Comparison of ENCODE assay signal across 11 cellular contexts in the genomic region with DNA sequence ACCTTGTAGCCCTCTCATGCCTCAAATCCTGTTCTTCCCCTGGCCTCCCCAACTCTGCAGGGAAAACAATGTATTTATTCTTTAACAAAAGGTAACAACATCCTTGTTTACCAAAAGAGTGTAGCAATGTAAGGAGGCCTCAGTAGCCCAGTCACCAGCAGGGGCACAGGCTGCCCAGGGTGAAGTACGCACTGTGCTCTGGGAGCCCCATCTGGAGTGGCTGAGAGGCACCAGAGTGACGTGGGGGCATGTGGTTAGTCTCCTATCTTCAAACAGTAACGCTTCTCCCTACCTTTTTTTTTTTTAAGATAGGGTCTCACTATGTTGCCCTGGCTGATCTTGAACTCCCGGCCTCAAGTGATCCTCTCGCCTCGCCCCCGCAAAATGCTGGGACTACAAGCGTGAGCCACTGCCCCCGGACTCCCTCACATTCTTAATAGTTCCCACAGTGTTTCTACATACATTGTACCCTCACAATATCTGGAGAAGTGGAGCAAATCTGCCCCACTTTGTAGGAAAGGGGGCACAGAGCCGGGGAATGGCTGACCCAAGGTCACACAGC. TPM values are rescaled to one million over a fixed set of nuclear protein-coding genes. Genes with fewer than 3 reads are reported as not detected.
A peak's percentile ranks its signal among the peaks of the same experiment; 100 is the strongest.
DNase-seq lines count a peak whose midpoint lies in the region; ATAC-seq and TF ChIP-seq lines count a peak whose summit lies in the region.
"Had no signal": no experiment of that assay in that cellular context is flagged by ENCODE, and none has a peak within 500 bp of the region (broad histone marks: within the 10 kb centered on the region; RNA-seq: fewer than 3 reads in every experiment).

No MANE protein-coding gene starts in this region.

- no peak overlapping the region for H3K4me3 Mint-ChIP-seq in activated CD4-positive, alpha-beta memory T cell treated with anti-CD3 and anti-CD28 coated beads for 36 hours
- no peak overlapping the region for H3K4me3 Mint-ChIP-seq in activated CD4-positive, alpha-beta memory T cell treated with anti-CD3 and anti-CD28 coated beads, Interleukin-2, amount 10 ng/mL, durations not matched to agents 7 days and 5 days

- intact Hi-C loops in activated CD4-positive, alpha-beta memory T cell treated with anti-CD3 and anti-CD28 coated beads for 36 hours (cut with micrococcal nuclease): no loop called here
- intact Hi-C loops in adrenal gland (cut with DNase I) (loop anchor here in 1 of 2 donors (5.0 kb wide), 1 partner anchor 84 kb away; no protein-coding TSS in a partner anchor), lower lobe of right lung (cut with DNase I) (no loop called here), testis (cut with DNase I; ENCODE audit: low total_unique reads) (no loop called here)

- CTCF ChIA-PET in activated CD4-positive, alpha-beta memory T cell treated with anti-CD3 and anti-CD28 coated beads for 36 hours (lab: Charles Lee): interaction anchor here (4.7 kb wide), 1 partner anchor 72 kb away, joined by 41 read pairs; no protein-coding TSS in a partner anchor
- CTCF ChIA-PET in activated CD4-positive, alpha-beta memory T cell treated with anti-CD3 and anti-CD28 coated beads, Interleukin-2, amount 10 ng/mL, durations not matched to agents 7 days and 5 days (lab: Charles Lee): interaction anchor here (0.6 to 2.7 kb wide), 2 partner anchors 49 to 71 kb away, joined by 3 to 10 read pairs; no protein-coding TSS in a partner anchor

- H3K9me3 ChIP-seq in adrenal gland (replicated peaks in 1 of 3) (no peaks in the 10 kb centered on the region), lower lobe of right lung (no peaks in the 10 kb centered on the region), testis (no peaks in the 10 kb centered on the region), HAP-1 (no peaks in the 10 kb centered on the region)

- POLR2A ChIA-PET in activated CD4-positive, alpha-beta memory T cell treated with anti-CD3 and anti-CD28 coated beads for 36 hours (lab: Charles Lee): interaction anchor here (4.9 kb wide), 1 partner anchor 48 kb away, joined by 50 read pairs; no protein-coding TSS in a partner anchor
- POLR2A ChIA-PET in activated CD4-positive, alpha-beta memory T cell treated with anti-CD3 and anti-CD28 coated beads, Interleukin-2, amount 10 ng/mL, durations not matched to agents 7 days and 5 days (lab: Charles Lee): no interaction called here

- DNase-seq in activated CD4-positive, alpha-beta memory T cell treated with anti-CD3 and anti-CD28 coated beads for 36 hours: no peak
- DNase-seq in activated CD4-positive, alpha-beta memory T cell treated with anti-CD3 and anti-CD28 coated beads, Interleukin-2, amount 10 ng/mL, durations not matched to agents 7 days and 5 days: no peak
- DNase-seq in adrenal gland: peak in 6 of 7 donors; percentile 17 to 80 (median 36)
- no peak for DNase-seq in lower lobe of right lung
- no peak for DNase-seq in testis
- DNase-seq in HAP-1 (ENCODE audit: low spot score in 2 of 2): no peak
- DNase-seq: naive B cell, SHP77 had no signal

- no peaks in the 10 kb centered on the region for H3K9me3 Mint-ChIP-seq in activated CD4-positive, alpha-beta memory T cell treated with anti-CD3 and anti-CD28 coated beads for 36 hours
- H3K9me3 Mint-ChIP-seq in activated CD4-positive, alpha-beta memory T cell treated with anti-CD3 and anti-CD28 coated beads, Interleukin-2, amount 10 ng/mL, durations not matched to agents 7 days and 5 days: no peaks in the 10 kb centered on the region
- H3K9me3 Mint-ChIP-seq: naive B cell had no signal

- peaks cover 29% of the 10 kb centered on the region for H3K36me3 Mint-ChIP-seq in activated CD4-positive, alpha-beta memory T cell treated with anti-CD3 and anti-CD28 coated beads for 36 hours
- H3K36me3 Mint-ChIP-seq in activated CD4-positive, alpha-beta memory T cell treated with anti-CD3 and anti-CD28 coated beads, Interleukin-2, amount 10 ng/mL, durations not matched to agents 7 days and 5 days (ENCODE audit: low read depth): peaks cover 27% of the 10 kb centered on the region
- H3K36me3 Mint-ChIP-seq: naive B cell had no signal

- TF ChIP-seq CTCF in adrenal gland (IDR thresholded peaks at IDR 0.05): peak in 1 of 6 experiments; percentile 8
- TF ChIP-seq CTCF in lower lobe of right lung (IDR thresholded peaks at IDR 0.05): no peak
- no peak for TF ChIP-seq CTCF in testis (IDR thresholded peaks at IDR 0.05)

- no peak for ATAC-seq in lower lobe of right lung
- no peak for ATAC-seq in GM18519 (IDR thresholded peaks at IDR 0.05; ENCODE audit: low FRiP score, unreplicated experiment)
- no peak for ATAC-seq in GM21528 (IDR thresholded peaks at IDR 0.05; ENCODE audit: low FRiP score, unreplicated experiment)
- ATAC-seq: activated CD4-positive, CD25-positive, alpha-beta regulatory T cell treated with anti-CD3 and anti-CD28 coated beads, Interleukin-2, amount 50 U/mL, for 24 hours had no signal

- H3K4me1 ChIP-seq in adrenal gland (replicated peaks in 1 of 2): peaks cover 72 to 74% of the 10 kb centered on the region in 2 donors
- peaks cover 80% of the 10 kb centered on the region for H3K4me1 ChIP-seq in lower lobe of right lung
- H3K4me1 ChIP-seq in testis: peaks cover 75% of the 10 kb centered on the region
- H3K4me1 ChIP-seq in HAP-1: peaks cover 6% of the 10 kb centered on the region

- H3K27ac ChIP-seq in adrenal gland (peak overlapping the region; percentile 76 to 96 (median 94)), lower lobe of right lung (peak overlapping the region; percentile 58), testis (peak overlapping the region; percentile 91 to 93)

- WGBS in adrenal gland, 4 donors: 66 to 71% (median 68%) methylated on average over 10 of the region's 10 CpGs
- WGBS in testis, 2 donors: 50 to 66% methylated on average over 8 to 10 of the region's 10 CpGs

- TF ChIP-seq POLR2A in adrenal gland (IDR thresholded peaks at IDR 0.05) (no peak), testis (IDR thresholded peaks at IDR 0.05) (no peak)

- in situ Hi-C loops in HAP-1 (cut with MboI; ENCODE audit: low sequenced_read_pairs): no loop called here

- no peaks in the 10 kb centered on the region for H3K27me3 Mint-ChIP-seq in activated CD4-positive, alpha-beta memory T cell treated with anti-CD3 and anti-CD28 coated beads for 36 hours
- no peaks in the 10 kb centered on the region for H3K27me3 Mint-ChIP-seq in activated CD4-positive, alpha-beta memory T cell treated with anti-CD3 and anti-CD28 coated beads, Interleukin-2, amount 10 ng/mL, durations not matched to agents 7 days and 5 days
- H3K27me3 Mint-ChIP-seq: naive B cell had no signal

- H3K27me3 ChIP-seq in adrenal gland (no peaks in the 10 kb centered on the region), lower lobe of right lung (ENCODE audit: low read depth) (no peaks in the 10 kb centered on the region), testis (no peaks in the 10 kb centered on the region), HAP-1 (ENCODE audit: low read depth) (no peaks in the 10 kb centered on the region)

- H3K36me3 ChIP-seq in adrenal gland (replicated peaks in 1 of 2) (no peaks in the 10 kb centered on the region), lower lobe of right lung (no peaks in the 10 kb centered on the region), testis (ENCODE audit: low read depth, missing control alignments) (no peaks in the 10 kb centered on the region), HAP-1 (replicated peaks) (no peaks in the 10 kb centered on the region)

- H3K27ac Mint-ChIP-seq in activated CD4-positive, alpha-beta memory T cell treated with anti-CD3 and anti-CD28 coated beads for 36 hours: peak overlapping the region; percentile 24
- no peak overlapping the region for H3K27ac Mint-ChIP-seq in activated CD4-positive, alpha-beta memory T cell treated with anti-CD3 and anti-CD28 coated beads, Interleukin-2, amount 10 ng/mL, durations not matched to agents 7 days and 5 days

- H3K4me3 ChIP-seq in adrenal gland (no peak overlapping the region), lower lobe of right lung (peak overlapping the region; percentile 33), testis (no peak overlapping the region), HAP-1 (no peak overlapping the region)

- peaks cover 72% of the 10 kb centered on the region for H3K4me1 Mint-ChIP-seq in activated CD4-positive, alpha-beta memory T cell treated with anti-CD3 and anti-CD28 coated beads for 36 hours (ENCODE audit: low read depth)
- H3K4me1 Mint-ChIP-seq in activated CD4-positive, alpha-beta memory T cell treated with anti-CD3 and anti-CD28 coated beads, Interleukin-2, amount 10 ng/mL, durations not matched to agents 7 days and 5 days: peaks cover 74% of the 10 kb centered on the region

RNA-seq across cellular contexts. Expression of a gene that starts 51.3 kb away (rescaled TPM):
- 100 to 1,000 TPM; 137 to 144 TPM for total RNA-seq in activated CD4-positive, alpha-beta memory T cell treated with anti-CD3 and anti-CD28 coated beads for 36 hours
- total RNA-seq in activated CD4-positive, alpha-beta memory T cell treated with anti-CD3 and anti-CD28 coated beads, Interleukin-2, amount 10 ng/mL, durations not matched to agents 7 days and 5 days: 10 to 100 TPM; 85.3 to 87.9 TPM
- total RNA-seq in adrenal gland (100 to 1,000 TPM; 173 to 588 (median 259) TPM), lower lobe of right lung (90.9 TPM), testis (100 to 1,000 TPM in 1 of 2 donors, 10 to 100 TPM in 1; 96.4 to 101 TPM)
- polyA plus RNA-seq in adrenal gland (100 to 1,000 TPM; 150 to 327 (median 176) TPM), testis (ENCODE audit: insufficient read depth, low read depth, low replicate concordance) (66.1 TPM)

Comparison
In these comparisons a context has a peak if more than half of its experiments do, and no peak if none do; other contexts are left out.
1. DNase-seq: peak in adrenal gland (6 of 7); none in activated CD4-positive, alpha-beta memory T cell treated with anti-CD3 and anti-CD28 coated beads for 36 hours (single experiment), activated CD4-positive, alpha-beta memory T cell treated with anti-CD3 and anti-CD28 coated beads, Interleukin-2, amount 10 ng/mL, durations not matched to agents 7 days and 5 days (single experiment), lower lobe of right lung (single experiment), testis (single experiment) and HAP-1 (0 of 2).
2. Peak in every context shown above with its lines, with median percentiles within 50 percentile points of each other: H3K27ac ChIP-seq.